In genomic region chr5:88892669-88893068, GRCh38 we compare ENCODE assay signal across 28 cellular contexts.
"Had no signal": no experiment of that assay in that cellular context is flagged by ENCODE, and none has a peak within 500 bp of the region (broad histone marks: within the 10 kb centered on the region; RNA-seq: fewer than 3 reads in every experiment).

No MANE protein-coding gene starts in this region.

- H3K4me1 ChIP-seq: prostate gland, upper lobe of right lung had no signal

- H3K9me3 ChIP-seq: heart left ventricle, left lung, lower lobe of right lung, ovary, prostate gland, sigmoid colon, suprapubic skin, tibial artery, upper lobe of right lung had no signal

- H3K36me3 Mint-ChIP-seq: immature natural killer cell had no signal

- DNase-seq: activated CD4-positive, alpha-beta T cell treated with anti-CD3 and anti-CD28 coated beads, Interleukin-2, amount 10 ng/mL, durations not matched to agents 7 days and 5 days; activated CD4-positive, CD25-positive, alpha-beta regulatory T cell treated with anti-CD3 and anti-CD28 coated beads, Interleukin-2, amount 50 U/mL, for 72 hours; activated CD8-positive, alpha-beta T cell treated with anti-CD3 and anti-CD28 coated beads for 36 hours; activated gamma-delta T cell treated with Interleukin-2 at 50 U/mL for 16 hours; activated naive CD4-positive, alpha-beta T cell treated with anti-CD3 and anti-CD28 coated beads, Interleukin-2, amount 50 U/mL, for 16 hours; activated T-cell treated with anti-CD3 and anti-CD28 coated beads, Interleukin-2, amount 50 U/mL, for 4 hours; amniotic stem cell; caudate nucleus; cortex of kidney; heart left ventricle; hypothalamus; immature natural killer cell; left lung; lower lobe of right lung; mesenchymal stem cell; nephron progenitor cell; ovary; sigmoid colon; stimulated activated CD4-positive, alpha-beta T cell treated with anti-CD3 and anti-CD28 coated beads, Interleukin-15, amount 100 ng/mL, for 24 hours; stimulated activated CD4-positive, alpha-beta T cell treated with anti-CD3 and anti-CD28 coated beads, Interleukin-2, amount 100 ng/mL, for 24 hours; stimulated activated naive CD4-positive, alpha-beta T cell; tibial artery; upper lobe of right lung had no signal

- ATAC-seq: activated CD8-positive, alpha-beta T cell treated with anti-CD3 and anti-CD28 coated beads for 36 hours; activated T-cell treated with anti-CD3 and anti-CD28 coated beads, Interleukin-2, amount 50 U/mL, for 4 hours; activated T-helper 17 cell treated with anti-CD3 and anti-CD28 coated beads, Interleukin-2, amount 50 U/mL, for 72 hours; heart left ventricle; left lung; lower lobe of right lung; upper lobe of right lung had no signal

- H3K27ac ChIP-seq: heart left ventricle, left lung, lower lobe of right lung, ovary, prostate gland, sigmoid colon, suprapubic skin, upper lobe of right lung, VCaP had no signal

- FAIRE-seq: endothelial cell of umbilical vein had no signal

- H3K36me3 ChIP-seq: heart left ventricle, left lung, lower lobe of right lung, ovary, prostate gland, sigmoid colon, suprapubic skin, tibial artery, upper lobe of right lung had no signal

- H3K4me3 Mint-ChIP-seq: activated CD4-positive, alpha-beta T cell treated with anti-CD3 and anti-CD28 coated beads, Interleukin-2, amount 10 ng/mL, durations not matched to agents 7 days and 5 days; activated CD8-positive, alpha-beta T cell treated with anti-CD3 and anti-CD28 coated beads for 36 hours; activated T-cell treated with anti-CD3 and anti-CD28 coated beads, Interleukin-2, amount 50 U/mL, for 4 hours; activated T-helper 17 cell treated with anti-CD3 and anti-CD28 coated beads, Interleukin-2, amount 50 U/mL, for 72 hours; immature natural killer cell; nephron progenitor cell had no signal

- H3K27me3 ChIP-seq: heart left ventricle, ovary, sigmoid colon, suprapubic skin, tibial artery, upper lobe of right lung had no signal

- H3K27ac Mint-ChIP-seq: activated CD4-positive, alpha-beta T cell treated with anti-CD3 and anti-CD28 coated beads, Interleukin-2, amount 10 ng/mL, durations not matched to agents 7 days and 5 days; activated CD8-positive, alpha-beta T cell treated with anti-CD3 and anti-CD28 coated beads for 36 hours; activated T-helper 17 cell treated with anti-CD3 and anti-CD28 coated beads, Interleukin-2, amount 50 U/mL, for 72 hours; immature natural killer cell; nephron progenitor cell had no signal

- H3K9me3 Mint-ChIP-seq: activated CD4-positive, alpha-beta T cell treated with anti-CD3 and anti-CD28 coated beads, Interleukin-2, amount 10 ng/mL, durations not matched to agents 7 days and 5 days; activated CD8-positive, alpha-beta T cell treated with anti-CD3 and anti-CD28 coated beads for 36 hours; activated T-cell treated with anti-CD3 and anti-CD28 coated beads, Interleukin-2, amount 50 U/mL, for 4 hours; activated T-helper 17 cell treated with anti-CD3 and anti-CD28 coated beads, Interleukin-2, amount 50 U/mL, for 72 hours; immature natural killer cell had no signal

- H3K4me3 ChIP-seq: heart left ventricle, left lung, lower lobe of right lung, ovary, prostate gland, sigmoid colon, suprapubic skin, tibial artery, upper lobe of right lung had no signal

- H3K4me1 Mint-ChIP-seq: activated T-helper 17 cell treated with anti-CD3 and anti-CD28 coated beads, Interleukin-2, amount 50 U/mL, for 72 hours had no signal
